Comparison of ENCODE assay signal across 11 cellular contexts in genomic region chr13:106371024-106371423, GRCh38.
"Had no signal": no experiment of that assay in that cellular context is flagged by ENCODE, and none has a peak within 500 bp of the region (broad histone marks: within the 10 kb centered on the region; RNA-seq: fewer than 3 reads in every experiment).

No MANE protein-coding gene starts in this region.

- ATAC-seq: GM23338, HCT116 had no signal

- H3K27ac Mint-ChIP-seq: GM23338, H9, HFFc6 had no signal

- H3K4me3 ChIP-seq: GM23248, GM23338, HAP-1 had no signal

- H3K36me3 ChIP-seq: HAP-1 had no signal

- H3K9ac ChIP-seq: GM23248 had no signal

- H2AFZ ChIP-seq: GM23248, GM23338 had no signal

- H3K27ac ChIP-seq: GM23248 had no signal

- DNase-seq: GM23248, GOT3, H7, H9, HCEC 1CT, HFFc6 had no signal

- H3K4me2 ChIP-seq: GM23338 had no signal

- H3K4me3 Mint-ChIP-seq: GM23338, H9, HFFc6 had no signal

- H3K9me3 ChIP-seq: HAP-1 had no signal

- H3K9me3 Mint-ChIP-seq: GM23338, H9 had no signal

- FAIRE-seq: H1, H54 had no signal
